ENCODE assay signal across 19 cellular contexts in genomic region chr16:10740845-10741208, GRCh38. TPM values are rescaled to one million over a fixed set of nuclear protein-coding genes. Genes with fewer than 3 reads are reported as not detected.
"Had no signal": no experiment of that assay in that cellular context is flagged by ENCODE, and none has a peak within 500 bp of the region (broad histone marks: within the 10 kb centered on the region; RNA-seq: fewer than 3 reads in every experiment).

No MANE protein-coding gene starts in this region.

- H3K4me1 ChIP-seq: breast epithelium, uterus had no signal

- H3K27me3 ChIP-seq: breast epithelium, esophagus muscularis mucosa, neural progenitor cell, ovary, thyroid gland, uterus had no signal

- ATAC-seq: SK-N-SH treated with all-trans-retinoic acid at 6 μM for 48 hours, T-helper 17 cell had no signal

- H3K36me3 Mint-ChIP-seq: neural progenitor cell had no signal

- DNase-seq: activated CD4-positive, alpha-beta memory T cell treated with anti-CD3 and anti-CD28 coated beads for 36 hours; activated effector memory CD4-positive, alpha-beta T cell treated with Interleukin-2 at 50 U/mL for 16 hours; amygdala; foreskin fibroblast; left ventricle myocardium inferior; mesenchymal stem cell; stimulated activated CD4-positive, alpha-beta T cell treated with anti-CD3 and anti-CD28 coated beads, Interleukin-12 subunit alpha, Interleukin-12 subunit beta, amount 100 ng/mL, for 4 hours; stimulated activated CD4-positive, alpha-beta T cell treated with anti-CD3 and anti-CD28 coated beads, Interleukin-2, amount 100 ng/mL, for 48 hours; T-helper 17 cell; thyroid gland; uterus had no signal

- H3K27me3 Mint-ChIP-seq: activated CD4-positive, alpha-beta memory T cell treated with anti-CD3 and anti-CD28 coated beads for 36 hours; activated naive CD4-positive, alpha-beta T cell treated with anti-CD3 and anti-CD28 coated beads, Interleukin-2, amount 50 U/mL, for 24 hours; stimulated activated naive CD8-positive, alpha-beta T cell treated with anti-CD3 and anti-CD28 coated beads, Interleukin-15, Interleukin-2, amounts not matched to agents 100 ng/mL and 50 ng/mL, for 24 hours; T-helper 17 cell had no signal

- H3K4me3 ChIP-seq: breast epithelium, esophagus muscularis mucosa, left ventricle myocardium inferior, neural progenitor cell, ovary, thyroid gland, uterus had no signal

- H3K27ac ChIP-seq: breast epithelium, esophagus muscularis mucosa, neural progenitor cell, ovary, thyroid gland, uterus had no signal

- H3K4me2 ChIP-seq: neural progenitor cell had no signal

- H3K27ac Mint-ChIP-seq: activated CD4-positive, alpha-beta memory T cell treated with anti-CD3 and anti-CD28 coated beads for 36 hours; neural progenitor cell; stimulated activated naive CD8-positive, alpha-beta T cell treated with anti-CD3 and anti-CD28 coated beads, Interleukin-15, Interleukin-2, amounts not matched to agents 100 ng/mL and 50 ng/mL, for 24 hours had no signal

- H3K4me3 Mint-ChIP-seq: activated CD4-positive, alpha-beta memory T cell treated with anti-CD3 and anti-CD28 coated beads for 36 hours; activated naive CD4-positive, alpha-beta T cell treated with anti-CD3 and anti-CD28 coated beads, Interleukin-2, amount 50 U/mL, for 24 hours; neural progenitor cell; stimulated activated naive CD8-positive, alpha-beta T cell treated with anti-CD3 and anti-CD28 coated beads, Interleukin-15, Interleukin-2, amounts not matched to agents 100 ng/mL and 50 ng/mL, for 24 hours; T-helper 17 cell had no signal

- H2AFZ ChIP-seq: neural progenitor cell had no signal

- H3K9me3 Mint-ChIP-seq: activated CD4-positive, alpha-beta memory T cell treated with anti-CD3 and anti-CD28 coated beads for 36 hours; activated naive CD4-positive, alpha-beta T cell treated with anti-CD3 and anti-CD28 coated beads, Interleukin-2, amount 50 U/mL, for 24 hours; neural progenitor cell; stimulated activated naive CD8-positive, alpha-beta T cell treated with anti-CD3 and anti-CD28 coated beads, Interleukin-15, Interleukin-2, amounts not matched to agents 100 ng/mL and 50 ng/mL, for 24 hours had no signal

- H3K9ac ChIP-seq: neural progenitor cell had no signal

RNA-seq across cellular contexts. Expression of gene TEKT5, which starts 46.1 kb away (rescaled TPM):
- total RNA-seq: breast epithelium, chondrocyte, esophagus muscularis mucosa, left ventricle myocardium inferior, T-helper 17 cell had no signal
